ENCODE assay signal across 8 cellular contexts in the genomic region with DNA sequence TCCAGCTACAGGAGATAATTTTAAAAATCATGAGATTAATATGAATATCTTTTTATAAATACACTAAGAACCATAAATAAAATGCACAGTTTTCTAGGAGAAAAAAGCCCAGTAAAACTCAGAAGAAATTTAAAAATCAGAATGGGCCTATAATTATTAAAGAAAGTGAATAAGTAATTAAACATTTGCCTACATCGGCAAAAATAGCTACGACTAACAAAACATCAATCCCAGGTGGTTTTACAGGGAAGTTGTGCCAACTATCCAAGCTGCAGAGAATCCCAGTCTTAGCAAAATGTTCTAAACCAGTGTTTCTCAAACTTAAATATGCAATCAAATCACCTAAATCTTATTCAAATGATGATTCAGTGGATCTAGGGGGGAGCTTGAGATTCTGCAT.
"Had no signal": no experiment of that assay in that cellular context is flagged by ENCODE, and none has a peak within 500 bp of the region (broad histone marks: within the 10 kb centered on the region; RNA-seq: fewer than 3 reads in every experiment).

No MANE protein-coding gene starts in this region.

- FAIRE-seq: G401.6, GM12878, GM12891, GM12892, GM18507, GM19239 had no signal

- ATAC-seq: GM12878 had no signal

- H3K4me3 ChIP-seq: GM12878 had no signal

- DNase-seq: GDM1, GF-D8 had no signal
